8 cellular contexts compared by ENCODE assay signal in the genomic region with DNA sequence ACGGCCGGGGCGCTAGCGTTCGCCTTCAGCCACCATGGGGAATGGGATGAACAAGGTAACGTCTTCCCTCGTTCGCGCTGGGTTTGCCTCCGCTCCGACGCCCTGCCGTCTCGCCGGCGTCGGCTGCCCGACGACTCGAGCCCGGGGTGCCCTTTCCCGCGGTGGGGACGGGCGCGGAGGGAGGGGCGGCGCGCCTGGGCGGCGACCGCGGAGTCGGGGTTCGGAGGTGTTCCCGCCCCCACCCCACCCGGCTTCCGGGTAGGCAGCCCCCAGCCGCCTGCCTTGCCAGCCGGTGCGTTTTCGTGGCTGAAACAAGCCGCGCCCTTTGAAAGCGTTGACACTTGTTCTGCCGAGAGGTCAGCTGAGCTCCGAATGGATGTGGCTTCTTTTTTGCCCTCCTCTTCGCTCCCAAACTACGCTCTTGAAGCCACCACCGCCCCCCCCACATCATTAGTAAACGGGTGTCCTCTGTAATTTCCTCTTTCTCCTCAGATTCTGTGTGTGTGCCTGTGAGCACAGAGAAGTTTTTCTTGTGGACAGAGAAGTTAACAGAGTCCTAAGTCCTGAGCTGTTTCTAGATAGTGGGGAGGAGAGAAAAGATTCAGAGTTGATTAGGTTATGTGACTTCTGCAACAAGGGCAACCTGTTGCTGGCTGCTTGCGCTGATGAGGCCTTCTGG. TPM values are rescaled to one million over a fixed set of nuclear protein-coding genes. Genes with fewer than 3 reads are reported as not detected.
DNase-seq lines count a peak whose midpoint lies in the region; ATAC-seq and TF ChIP-seq lines count a peak whose summit lies in the region.

No MANE protein-coding gene starts in this region.

- no peak for TF ChIP-seq CTCF in AG04450 (IDR thresholded peaks at IDR 0.05; ENCODE audit: low read depth, low read length)
- TF ChIP-seq CTCF in esophagus squamous epithelium (IDR thresholded peaks at IDR 0.05): no peak
- no peak for TF ChIP-seq CTCF in neural cell (IDR thresholded peaks at IDR 0.05; ENCODE audit: poor library complexity, severe bottlenecking)

- no peak for TF ChIP-seq EP300 in neural cell (conservative IDR thresholded peaks at IDR 0.05; ENCODE audit: poor library complexity, severe bottlenecking)

- H3F3A ChIP-seq in neural cell (ENCODE audit: insufficient read depth, low read length, poor library complexity, severe bottlenecking): no peaks in the 10 kb centered on the region

- H3K4me2 ChIP-seq in neural cell (ENCODE audit: low read length): peak overlapping the region; percentile 32

- peak in 1 of 4 donors; percentile 60 for TF ChIP-seq POLR2A in esophagus squamous epithelium (IDR thresholded peaks at IDR 0.05)

- no peak for TF ChIP-seq RAD21 in neural cell (conservative IDR thresholded peaks at IDR 0.05)

- peak overlapping the region; percentile 77 for H3K27ac ChIP-seq in AG04450 (ENCODE audit: low read depth, low read length)
- H3K27ac ChIP-seq in esophagus squamous epithelium: peak overlapping the region; percentile 97 to 99 (median 97)
- no peak overlapping the region for H3K27ac ChIP-seq in neural cell (ENCODE audit: low read length)

- peak overlapping the region; percentile 64 for H3K9ac ChIP-seq in neural cell (ENCODE audit: low read length)

- H4K20me1 ChIP-seq in neural cell (ENCODE audit: insufficient read depth): no peaks in the 10 kb centered on the region

- intact Hi-C loops in esophagus squamous epithelium (cut with DNase I): no loop called here

- H3K27me3 ChIP-seq in AG04450 (ENCODE audit: control insufficient read depth, insufficient read depth, low read length) (peaks cover 3% of the 10 kb centered on the region), esophagus squamous epithelium (no peaks in the 10 kb centered on the region), neural cell (ENCODE audit: insufficient read depth, low read depth, low read length) (no peaks in the 10 kb centered on the region)

- DNase-seq in AG04450 (ENCODE audit: low read depth, low spot score) (no peak), esophagus squamous epithelium (lab: John Stamatoyannopoulos, UW) (no peak), superior temporal gyrus (ENCODE audit: extremely low spot score) (peak; percentile 79), DMS53 (lab: John Stamatoyannopoulos, UW) (no peak)
- peak; percentile 56 to 65 for DNase-seq in activated CD8-positive, alpha-beta memory T cell treated with anti-CD3 and anti-CD28 coated beads for 1 hour (ENCODE audit: extremely low read depth in 1 of 2, low read depth in 1 of 2)

- ATAC-seq in GM19452 (IDR thresholded peaks at IDR 0.05; ENCODE audit: unreplicated experiment) (peak; percentile 31), HG03565 (IDR thresholded peaks at IDR 0.05; ENCODE audit: unreplicated experiment) (peak; percentile 22)

- peaks cover 21 to 65% (median 41%) of the 10 kb centered on the region in 3 donors for H3K4me1 ChIP-seq in esophagus squamous epithelium

- H2AFZ ChIP-seq in neural cell (ENCODE audit: low read depth, low read length): no peak overlapping the region

- peak overlapping the region; percentile 72 for H3K4me3 ChIP-seq in AG04450 (ENCODE audit: low read depth, low read length)
- peak overlapping the region; percentile 61 to 83 (median 66) for H3K4me3 ChIP-seq in esophagus squamous epithelium
- peak overlapping the region; percentile 68 for H3K4me3 ChIP-seq in neural cell (ENCODE audit: low read length)

- CTCF ChIA-PET in AG04450 (lab: Charles Lee): interaction anchor here (1.3 kb wide), 1 partner anchor 18 kb away, joined by 3 read pairs; no protein-coding TSS in a partner anchor

- no peaks in the 10 kb centered on the region for H3K36me3 ChIP-seq in esophagus squamous epithelium
- no peaks in the 10 kb centered on the region for H3K36me3 ChIP-seq in neural cell (ENCODE audit: insufficient read depth, low read length)

- 23 to 49% methylated on average over 10 to 15 of the region's 52 CpGs for WGBS in esophagus squamous epithelium, 2 donors

- no peaks in the 10 kb centered on the region for H3K9me2 ChIP-seq in neural cell (ENCODE audit: insufficient read depth, low read length)

- H3K79me2 ChIP-seq in neural cell (replicated peaks; ENCODE audit: insufficient read depth, low read length): no peaks in the 10 kb centered on the region

- POLR2A ChIA-PET in AG04450 (lab: Yijun Ruan, JAX): interaction anchor here (0.6 to 0.7 kb wide), 2 partner anchors 12 to 35 kb away, joined by 3 to 13 read pairs; no protein-coding TSS in a partner anchor

- H3K9me3 ChIP-seq in AG04450 (ENCODE audit: control insufficient read depth, insufficient read depth, low read length) (peaks cover 41% of the 10 kb centered on the region), esophagus squamous epithelium (no peaks in the 10 kb centered on the region), neural cell (ENCODE audit: low read length) (no peaks in the 10 kb centered on the region)

TF ChIP-seq in neural cell, 6 proteins besides CTCF, POLR2A, EP300 and RAD21:
- TF ChIP-seq TAF1 (IDR thresholded peaks at IDR 0.05; ENCODE audit: low read depth) (no peak), POLR2AphosphoS5 (IDR thresholded peaks at IDR 0.05) (no peak), SMC3 (conservative IDR thresholded peaks at IDR 0.05; ENCODE audit: poor library complexity) (no peak), MXI1 (conservative IDR thresholded peaks at IDR 0.05; ENCODE audit: poor library complexity, severe bottlenecking) (no peak), EZH2 (IDR thresholded peaks at IDR 0.05; ENCODE audit: borderline replicate concordance, insufficient read depth, low read length, poor library complexity, severe bottlenecking) (no peak)
- TF ChIP-seq, protein P1, sequence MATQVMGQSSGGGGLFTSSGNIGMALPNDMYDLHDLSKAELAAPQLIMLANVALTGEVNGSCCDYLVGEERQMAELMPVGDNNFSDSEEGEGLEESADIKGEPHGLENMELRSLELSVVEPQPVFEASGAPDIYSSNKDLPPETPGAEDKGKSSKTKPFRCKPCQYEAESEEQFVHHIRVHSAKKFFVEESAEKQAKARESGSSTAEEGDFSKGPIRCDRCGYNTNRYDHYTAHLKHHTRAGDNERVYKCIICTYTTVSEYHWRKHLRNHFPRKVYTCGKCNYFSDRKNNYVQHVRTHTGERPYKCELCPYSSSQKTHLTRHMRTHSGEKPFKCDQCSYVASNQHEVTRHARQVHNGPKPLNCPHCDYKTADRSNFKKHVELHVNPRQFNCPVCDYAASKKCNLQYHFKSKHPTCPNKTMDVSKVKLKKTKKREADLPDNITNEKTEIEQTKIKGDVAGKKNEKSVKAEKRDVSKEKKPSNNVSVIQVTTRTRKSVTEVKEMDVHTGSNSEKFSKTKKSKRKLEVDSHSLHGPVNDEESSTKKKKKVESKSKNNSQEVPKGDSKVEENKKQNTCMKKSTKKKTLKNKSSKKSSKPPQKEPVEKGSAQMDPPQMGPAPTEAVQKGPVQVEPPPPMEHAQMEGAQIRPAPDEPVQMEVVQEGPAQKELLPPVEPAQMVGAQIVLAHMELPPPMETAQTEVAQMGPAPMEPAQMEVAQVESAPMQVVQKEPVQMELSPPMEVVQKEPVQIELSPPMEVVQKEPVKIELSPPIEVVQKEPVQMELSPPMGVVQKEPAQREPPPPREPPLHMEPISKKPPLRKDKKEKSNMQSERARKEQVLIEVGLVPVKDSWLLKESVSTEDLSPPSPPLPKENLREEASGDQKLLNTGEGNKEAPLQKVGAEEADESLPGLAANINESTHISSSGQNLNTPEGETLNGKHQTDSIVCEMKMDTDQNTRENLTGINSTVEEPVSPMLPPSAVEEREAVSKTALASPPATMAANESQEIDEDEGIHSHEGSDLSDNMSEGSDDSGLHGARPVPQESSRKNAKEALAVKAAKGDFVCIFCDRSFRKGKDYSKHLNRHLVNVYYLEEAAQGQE (IDR thresholded peaks at IDR 0.05; ENCODE audit: borderline replicate concordance): no peak

RNA-seq across cellular contexts. Expression of a gene that starts 0.4 kb away (rescaled TPM):
- polyA plus RNA-seq in AG04450 (2011; rRNA removed) (5.4 and 6.4 TPM in 2 replicates), neural cell (24.9 and 31.8 TPM in 2 replicates)
- polyA minus RNA-seq in AG04450 (2011; rRNA and poly(A)+ RNA removed): 4.7 and 5.4 TPM in 2 replicates
- total RNA-seq in esophagus squamous epithelium: 10 to 100 TPM; 34.2 to 54.6 (median 45.2) TPM
- 32.5 and 41.6 TPM in 2 replicates for polyA minus RNA-seq in neural cell

Comparison
In these comparisons a context has a peak if more than half of its experiments do, and no peak if none do; other contexts are left out.
1. DNase-seq: peak in activated CD8-positive, alpha-beta memory T cell treated with anti-CD3 and anti-CD28 coated beads for 1 hour (2 of 2) and superior temporal gyrus (single experiment); none in AG04450 (single experiment), esophagus squamous epithelium (single experiment) and DMS53 (single experiment).
2. Peak in every context shown above with its lines, with median percentiles within 50 percentile points of each other: H3K4me3 ChIP-seq.